In genomic region chrX:131752493-131753198, GRCh38 we compare ENCODE assay signal across 9 cellular contexts.
DNase-seq lines count a peak whose midpoint lies in the region; ATAC-seq, FAIRE-seq and TF ChIP-seq lines count a peak whose summit lies in the region.
"Had no signal": no experiment of that assay in that cellular context is flagged by ENCODE, and none has a peak within 500 bp of the region (broad histone marks: within the 10 kb centered on the region; RNA-seq: fewer than 3 reads in every experiment).

No MANE protein-coding gene starts in this region.

- no peak overlapping the region for H3K27ac Mint-ChIP-seq in astrocyte (ENCODE audit: unreplicated experiment)
- H3K27ac Mint-ChIP-seq: activated naive CD8-positive, alpha-beta T cell treated with anti-CD3 and anti-CD28 coated beads, Interleukin-2, amount 10 ng/mL, durations not matched to agents 7 days and 5 days had no signal

- H4K20me1 ChIP-seq in astrocyte (ENCODE audit: insufficient read depth, low read length): no peaks in the 10 kb centered on the region

- no peaks in the 10 kb centered on the region for H3K79me2 ChIP-seq in astrocyte (ENCODE audit: insufficient read depth, low read length)

- H3K27me3 ChIP-seq in astrocyte (ENCODE audit: insufficient read depth, low read length) (no peaks in the 10 kb centered on the region), pancreas (no peaks in the 10 kb centered on the region), testis (no peaks in the 10 kb centered on the region)

- H3K4me3 Mint-ChIP-seq in astrocyte (ENCODE audit: unreplicated experiment): no peak overlapping the region
- H3K4me3 Mint-ChIP-seq: activated naive CD8-positive, alpha-beta T cell treated with anti-CD3 and anti-CD28 coated beads, Interleukin-2, amount 10 ng/mL, durations not matched to agents 7 days and 5 days had no signal

- TF ChIP-seq POLR2A in GM12892 (IDR thresholded peaks at IDR 0.05; ENCODE audit: low read depth, low read length): no peak
- TF ChIP-seq POLR2A in testis (IDR thresholded peaks at IDR 0.05): no peak

- 49 to 91% methylated on average over 24 of the region's 24 CpGs for WGBS in pancreas, 2 donors
- 77 to 80% methylated on average over 4 to 23 of the region's 24 CpGs for WGBS in testis, 2 donors

- no peak for TF ChIP-seq CTCF in astrocyte (IDR thresholded peaks at IDR 0.05; ENCODE audit: insufficient read depth, low read depth, low read length)
- TF ChIP-seq CTCF in pancreas (IDR thresholded peaks at IDR 0.05): peak in 3 of 4 donors; percentile 8 to 17 (median 9)
- TF ChIP-seq CTCF in testis (IDR thresholded peaks at IDR 0.05): no peak

- no peak overlapping the region for H3K4me2 ChIP-seq in astrocyte (ENCODE audit: low read length)

- peak; percentile 92 for FAIRE-seq in GM12892 (lab: Jason Lieb, UNC)
- peak; percentile 62 for FAIRE-seq in astrocyte (lab: Jason Lieb, UNC)
- FAIRE-seq in pancreas (lab: Jason Lieb, UNC): peak; percentile 20

- peaks cover 9% of the 10 kb centered on the region for H3K36me3 Mint-ChIP-seq in astrocyte (ENCODE audit: low read depth, unreplicated experiment)

- H3K27ac ChIP-seq in astrocyte (ENCODE audit: low read depth, low read length): no peak overlapping the region
- H3K27ac ChIP-seq in pancreas: peak overlapping the region; percentile 7 to 84 (median 76)
- no peak overlapping the region for H3K27ac ChIP-seq in testis

- no peak overlapping the region for H3K9ac ChIP-seq in astrocyte (ENCODE audit: low read length)

- no peaks in the 10 kb centered on the region for H3K9me3 ChIP-seq in astrocyte (ENCODE audit: insufficient read depth, low read depth, low read length)
- H3K9me3 ChIP-seq in pancreas: no peaks in the 10 kb centered on the region
- H3K9me3 ChIP-seq in testis: no peaks in the 10 kb centered on the region

- no peak for DNase-seq in GM12892 (ENCODE audit: insufficient read length)
- peak; percentile 58 for DNase-seq in astrocyte (ENCODE audit: low read depth)
- peak in 4 of 6 donors; percentile 66 to 90 (median 80) for DNase-seq in pancreas
- DNase-seq in activated CD4-positive, alpha-beta T cell treated with anti-CD3 and anti-CD28 coated beads for 1 hour: no peak
- no peak for DNase-seq in GM19238 (ENCODE audit: insufficient read length, low spot score)
- DNase-seq in activated CD4-positive, alpha-beta T cell treated with anti-CD3 and anti-CD28 coated beads, Interleukin-2, amount 50 U/mL, for 4 hours: no peak
- no peak for DNase-seq in testis
- DNase-seq: activated naive CD8-positive, alpha-beta T cell treated with anti-CD3 and anti-CD28 coated beads, Interleukin-2, amount 10 ng/mL, durations not matched to agents 7 days and 5 days had no signal

- no peak overlapping the region for H2AFZ ChIP-seq in astrocyte (ENCODE audit: low read depth, low read length)

- H3K4me3 ChIP-seq in astrocyte (ENCODE audit: insufficient read depth, low read depth, low read length) (no peak overlapping the region), pancreas (peak overlapping the region; percentile 18 to 47 (median 34)), testis (peak overlapping the region in 1 of 2 donors; percentile 10)

- no peaks in the 10 kb centered on the region for H3K9me3 Mint-ChIP-seq in astrocyte (ENCODE audit: unreplicated experiment)
- H3K9me3 Mint-ChIP-seq: activated naive CD8-positive, alpha-beta T cell treated with anti-CD3 and anti-CD28 coated beads, Interleukin-2, amount 10 ng/mL, durations not matched to agents 7 days and 5 days had no signal

- H3K4me1 ChIP-seq in astrocyte (ENCODE audit: insufficient read depth, low read length): no peaks in the 10 kb centered on the region
- H3K4me1 ChIP-seq in pancreas: no peaks in the 10 kb centered on the region
- no peaks in the 10 kb centered on the region for H3K4me1 ChIP-seq in testis

- H3K36me3 ChIP-seq in astrocyte (ENCODE audit: insufficient read depth, low read length) (no peaks in the 10 kb centered on the region), pancreas (no peaks in the 10 kb centered on the region), testis (ENCODE audit: low read depth, missing control alignments) (no peaks in the 10 kb centered on the region)

- peak; percentile 65 for ATAC-seq in HG03342 (IDR thresholded peaks at IDR 0.05; ENCODE audit: unreplicated experiment)
- ATAC-seq in pancreas: peak; percentile 86 to 95 (median 90)

- H3K4me1 Mint-ChIP-seq in astrocyte (ENCODE audit: low read depth, unreplicated experiment): no peaks in the 10 kb centered on the region
- H3K4me1 Mint-ChIP-seq: activated naive CD8-positive, alpha-beta T cell treated with anti-CD3 and anti-CD28 coated beads, Interleukin-2, amount 10 ng/mL, durations not matched to agents 7 days and 5 days had no signal

- no peaks in the 10 kb centered on the region for H3K27me3 Mint-ChIP-seq in astrocyte (ENCODE audit: low read depth, unreplicated experiment)
- H3K27me3 Mint-ChIP-seq: activated naive CD8-positive, alpha-beta T cell treated with anti-CD3 and anti-CD28 coated beads, Interleukin-2, amount 10 ng/mL, durations not matched to agents 7 days and 5 days had no signal

- intact Hi-C loops in pancreas (cut with DNase I): no loop called here
- intact Hi-C loops in testis (cut with DNase I; ENCODE audit: low total_unique reads): no loop called here

Comparison
In these comparisons a context has a peak if more than half of its experiments do, and no peak if none do; other contexts are left out.
1. DNase-seq: peak in astrocyte (single experiment) and pancreas (4 of 6); none in GM12892 (single experiment), activated CD4-positive, alpha-beta T cell treated with anti-CD3 and anti-CD28 coated beads for 1 hour (single experiment), GM19238 (single experiment), activated CD4-positive, alpha-beta T cell treated with anti-CD3 and anti-CD28 coated beads, Interleukin-2, amount 50 U/mL, for 4 hours (0 of 2) and testis (single experiment).
2. H3K27ac ChIP-seq: peak in pancreas (4 of 4); none in astrocyte (single experiment) and testis (0 of 2).
3. CTCF ChIP-seq: peak in pancreas (3 of 4); none in astrocyte (single experiment) and testis (0 of 3).